7 cellular contexts compared by ENCODE assay signal in genomic region chr17:68075953-68076607, GRCh38. TPM values are rescaled to one million over a fixed set of nuclear protein-coding genes. Genes with fewer than 3 reads are reported as not detected.
A peak's percentile ranks its signal among the peaks of the same experiment; 100 is the strongest.
DNase-seq lines count a peak whose midpoint lies in the region; ATAC-seq and TF ChIP-seq lines count a peak whose summit lies in the region.
"Not testable (repeated sequence)": the region's sequence is repeated elsewhere in the genome, so short reads cannot be mapped to it uniquely, and the experiment has no call there.

No MANE protein-coding gene starts in this region.

- peaks cover 14% of the 10 kb centered on the region for H3K4me1 Mint-ChIP-seq in HFFc6 (ENCODE audit: low read depth)

- peak; percentile 39 for DNase-seq in EL
- peak; percentile 29 for DNase-seq in HFFc6
- peak; percentile 74 for DNase-seq in adipocyte (ENCODE audit: low read depth)
- DNase-seq in dedifferentiated amniotic fluid mesenchymal stem cell (ENCODE audit: extremely low spot score): peak; percentile 61
- DNase-seq in fibroblast of peridontal ligament (ENCODE audit: extremely low read depth): peak; percentile 53
- DNase-seq in left colon; omental fat pad (ENCODE audit: low spot score): not testable (repeated sequence)

- intact Hi-C loops in left colon (cut with DNase I, micrococcal nuclease): not testable (repeated sequence)

- not testable (repeated sequence) for H3K4me3 ChIP-seq in adipocyte (ENCODE audit: low read length)

- not testable (repeated sequence) for H3K9me3 ChIP-seq in adipocyte (ENCODE audit: control insufficient read depth, low read length)

- not testable (repeated sequence) for H3K36me3 ChIP-seq in adipocyte (ENCODE audit: control insufficient read depth, insufficient read depth, low read length, severe bottlenecking)

- ATAC-seq in left colon (peak; percentile 59), omental fat pad (ENCODE audit: low FRiP score) (peak; percentile 57)

- H3K27me3 Mint-ChIP-seq in HFFc6 (ENCODE audit: insufficient read depth): not testable (repeated sequence)

- H3K36me3 Mint-ChIP-seq in HFFc6 (ENCODE audit: low read depth): not testable (repeated sequence)

- not testable (repeated sequence) for H3K27me3 ChIP-seq in adipocyte (replicated peaks; ENCODE audit: control insufficient read depth, insufficient read depth, low read length)

- not testable (repeated sequence) for TF ChIP-seq CTCF in HFFc6 (IDR thresholded peaks at IDR 0.05); omental fat pad (IDR thresholded peaks at IDR 0.05)

- H3K27ac Mint-ChIP-seq in HFFc6: not testable (repeated sequence)

- not testable (repeated sequence) for H3K4me3 Mint-ChIP-seq in HFFc6

- not testable (repeated sequence) for H3K4me1 ChIP-seq in adipocyte (ENCODE audit: control insufficient read depth, insufficient read depth, low read length)

- H3K9ac ChIP-seq in adipocyte (ENCODE audit: low read length): not testable (repeated sequence)

- H3K9me3 Mint-ChIP-seq in HFFc6: not testable (repeated sequence)

RNA-seq across cellular contexts. Expression of gene KPNA2, which starts 40.5 kb away (rescaled TPM):
- 100 to 1,000 TPM; 152 to 296 (median 277) TPM for total RNA-seq in HFFc6 (2021; fragmentation: NEBNext Ultra II Directional; extraction: Animal tissue kit (Norgen Biotek cat#: 25700))
- total RNA-seq in left colon: 10 to 100 TPM; 23.6 to 41.9 TPM
- 10 to 100 TPM; 13.2 to 64.1 (median 23.4) TPM for total RNA-seq in omental fat pad
